1 cellular context compared by ENCODE assay signal in genomic region chr2:20617892-20618467, GRCh38.
TF ChIP-seq lines count a peak whose summit lies in the region.

No MANE protein-coding gene starts in this region.

TF ChIP-seq in HepG2, 621 proteins besides CTCF, POLR2A, EP300 and RAD21 (continued from another document):
- TF ChIP-seq BCLAF1 (IDR thresholded peaks at IDR 0.05), result no peak
- peak; percentile 94 for TF ChIP-seq ZFX (CRISPR knock-in tag; IDR thresholded peaks at IDR 0.05; ENCODE audit: low read depth)
- TF ChIP-seq MIXL1 (CRISPR knock-in tag; IDR thresholded peaks at IDR 0.05), result no peak
- TF ChIP-seq RXRB (CRISPR knock-in tag; IDR thresholded peaks at IDR 0.05; ENCODE audit: borderline replicate concordance), result peak; percentile 85
- no peak for TF ChIP-seq NR2F6 (IDR thresholded peaks at IDR 0.05)
- peak; percentile 58; the same call in 1 of the 2 replicates for TF ChIP-seq NR2F6 (CRISPR knock-in tag; IDR thresholded peaks at IDR 0.05)
- TF ChIP-seq HCFC1 (IDR thresholded peaks at IDR 0.05; ENCODE audit: low read depth, low read length), result 0 out of 2 replicates have a peak, but pooled peaks have one; percentile 7
- TF ChIP-seq XRCC5 (optimal IDR thresholded peaks at IDR 0.05; ENCODE audit: low read length), result peak; percentile 90
- TF ChIP-seq ZNF263 (CRISPR knock-in tag; IDR thresholded peaks at IDR 0.05), result 0 out of 2 replicates have a peak, but pooled peaks have one; percentile 26
- peak; percentile 32; the same call in 1 of the 2 replicates for TF ChIP-seq TARDBP (CRISPR knock-in tag; IDR thresholded peaks at IDR 0.05)
- TF ChIP-seq ZNF317 (CRISPR knock-in tag; IDR thresholded peaks at IDR 0.05), result peak; percentile 71; the same call in 1 of the 2 replicates
- TF ChIP-seq TFAP4 (IDR thresholded peaks at IDR 0.05; ENCODE audit: borderline replicate concordance, low read depth), result peak; percentile 46; the same call in 1 of the 2 replicates
- TF ChIP-seq ZNF674 (CRISPR knock-in tag; IDR thresholded peaks at IDR 0.05; ENCODE audit: low read depth), result no peak
TF ChIP-seq in HepG2: peak in this region for 144.
